Comparison of ENCODE assay signal across 8 cellular contexts in genomic region chr9:110578896-110579752, GRCh38. TPM values are rescaled to one million over a fixed set of nuclear protein-coding genes. Genes with fewer than 3 reads are reported as not detected.
A peak's percentile ranks its signal among the peaks of the same experiment; 100 is the strongest.
DNase-seq lines count a peak whose midpoint lies in the region; ATAC-seq and TF ChIP-seq lines count a peak whose summit lies in the region.

Gene SVEP1, minus strand, starts transcription at chr9:110579741. Its CDS starts 198 bp downstream, at chr9:110579543.

- H3K4me3 ChIP-seq in BE2C (ENCODE audit: low read depth, low read length) (peak within 1 kb of the TSS; percentile 25), coronary artery (peak within 1 kb of the TSS; percentile 74)

- H3K4me3 Mint-ChIP-seq in stimulated activated naive CD8-positive, alpha-beta T cell treated with anti-CD3 and anti-CD28 coated beads, Interleukin-15, Interleukin-2, amounts not matched to agents 100 ng/mL and 50 ng/mL, for 24 hours: peak within 1 kb of the TSS; percentile 37
- no peak within 1 kb of the TSS for H3K4me3 Mint-ChIP-seq in CD4-positive, alpha-beta T cell

- no peaks in the 10 kb centered on the region for H3K36me3 Mint-ChIP-seq in stimulated activated naive CD8-positive, alpha-beta T cell treated with anti-CD3 and anti-CD28 coated beads, Interleukin-15, Interleukin-2, amounts not matched to agents 100 ng/mL and 50 ng/mL, for 24 hours (ENCODE audit: low read depth)
- no peaks in the 10 kb centered on the region for H3K36me3 Mint-ChIP-seq in CD4-positive, alpha-beta T cell (ENCODE audit: low read depth)

- no peak for ATAC-seq in CD4-positive, alpha-beta T cell (ENCODE audit: poor library complexity)

- H3K9me3 Mint-ChIP-seq in stimulated activated naive CD8-positive, alpha-beta T cell treated with anti-CD3 and anti-CD28 coated beads, Interleukin-15, Interleukin-2, amounts not matched to agents 100 ng/mL and 50 ng/mL, for 24 hours: no peaks in the 10 kb centered on the region
- no peaks in the 10 kb centered on the region for H3K9me3 Mint-ChIP-seq in CD4-positive, alpha-beta T cell

- intact Hi-C loops in CD4-positive, alpha-beta T cell (cut with DNase I, micrococcal nuclease): no loop called here

- peaks cover 5% of the 10 kb centered on the region for H3K4me1 Mint-ChIP-seq in stimulated activated naive CD8-positive, alpha-beta T cell treated with anti-CD3 and anti-CD28 coated beads, Interleukin-15, Interleukin-2, amounts not matched to agents 100 ng/mL and 50 ng/mL, for 24 hours (ENCODE audit: low read depth)
- no peaks in the 10 kb centered on the region for H3K4me1 Mint-ChIP-seq in CD4-positive, alpha-beta T cell (ENCODE audit: low read depth)

- no peaks in the 10 kb centered on the region for H3K9me3 ChIP-seq in BE2C
- no peaks in the 10 kb centered on the region for H3K9me3 ChIP-seq in CD4-positive, alpha-beta T cell (ENCODE audit: control insufficient read depth, low read length)

- no peaks in the 10 kb centered on the region for H3K4me1 ChIP-seq in BE2C

- peak within 1 kb of the TSS; percentile 17 to 79 for H3K27ac ChIP-seq in coronary artery
- no peak within 1 kb of the TSS for H3K27ac ChIP-seq in CD4-positive, alpha-beta T cell (ENCODE audit: low read depth, low read length)

- H3K27me3 ChIP-seq in BE2C: peaks cover 56% of the 10 kb centered on the region
- H3K27me3 ChIP-seq in CD4-positive, alpha-beta T cell (ENCODE audit: control insufficient read depth, insufficient read depth, low read length): peaks cover 26% of the 10 kb centered on the region

- DNase-seq in BE2C: peak; percentile 33
- DNase-seq in NCI-H1105 (lab: John Stamatoyannopoulos, UW): peak; percentile 18
- no peak for DNase-seq in coronary artery (ENCODE audit: low spot score)
- DNase-seq in kidney tubule cell (ENCODE audit: low spot score): peak; percentile 43
- no peak for DNase-seq in GOT3 (lab: John Stamatoyannopoulos, UW)
- no peak for DNase-seq in stimulated activated CD4-positive, alpha-beta T cell treated with anti-CD3 and anti-CD28 coated beads, Interleukin-4, amount 100 ng/mL, for 24 hours
- no peak for DNase-seq in CD4-positive, alpha-beta T cell

- no peaks in the 10 kb centered on the region for H3K36me3 ChIP-seq in BE2C

- H3K27me3 Mint-ChIP-seq in stimulated activated naive CD8-positive, alpha-beta T cell treated with anti-CD3 and anti-CD28 coated beads, Interleukin-15, Interleukin-2, amounts not matched to agents 100 ng/mL and 50 ng/mL, for 24 hours: peaks cover 41% of the 10 kb centered on the region
- peaks cover 48% of the 10 kb centered on the region for H3K27me3 Mint-ChIP-seq in CD4-positive, alpha-beta T cell

- CTCF ChIA-PET in CD4-positive, alpha-beta T cell (lab: Charles Lee): no interaction called here

- POLR2A ChIA-PET in CD4-positive, alpha-beta T cell (lab: Charles Lee): no interaction called here

- TF ChIP-seq CTCF in BE2C (IDR thresholded peaks at IDR 0.05; ENCODE audit: low read depth, low read length): no peak
- TF ChIP-seq CTCF in coronary artery (IDR thresholded peaks at IDR 0.05): no peak
- no peak for TF ChIP-seq CTCF in CD4-positive, alpha-beta T cell (IDR thresholded peaks at IDR 0.05)

- no peak within 1 kb of the TSS for H3K27ac Mint-ChIP-seq in stimulated activated naive CD8-positive, alpha-beta T cell treated with anti-CD3 and anti-CD28 coated beads, Interleukin-15, Interleukin-2, amounts not matched to agents 100 ng/mL and 50 ng/mL, for 24 hours
- H3K27ac Mint-ChIP-seq in CD4-positive, alpha-beta T cell: no peak within 1 kb of the TSS

RNA-seq across cellular contexts. Expression of gene SVEP1, which starts in this region (rescaled TPM):
- polyA plus RNA-seq in BE2C (2012; ENCODE audit: insufficient read depth, insufficient read length, low read depth): 0.31 TPM
- not detected for total RNA-seq in CD4-positive, alpha-beta T cell

Comparison
In these comparisons a context has a peak if more than half of its experiments do, and no peak if none do; other contexts are left out.
1. DNase-seq: peak in BE2C (single experiment), NCI-H1105 (single experiment) and kidney tubule cell (single experiment); none in coronary artery (single experiment), GOT3 (single experiment), stimulated activated CD4-positive, alpha-beta T cell treated with anti-CD3 and anti-CD28 coated beads, Interleukin-4, amount 100 ng/mL, for 24 hours (single experiment) and CD4-positive, alpha-beta T cell (0 of 10).